8 cellular contexts compared by ENCODE assay signal in genomic region chr20:58306421-58307261, GRCh38. TPM values are rescaled to one million over a fixed set of nuclear protein-coding genes. Genes with fewer than 3 reads are reported as not detected.
DNase-seq lines count a peak whose midpoint lies in the region; ATAC-seq and TF ChIP-seq lines count a peak whose summit lies in the region.

No MANE protein-coding gene starts in this region.

- no peak overlapping the region for H3K4me3 ChIP-seq in fibroblast of the aortic adventitia (ENCODE audit: low read depth, low read length)

- TF ChIP-seq CTCF in fibroblast of the aortic adventitia (IDR thresholded peaks at IDR 0.05; ENCODE audit: insufficient read depth, low read length), result no peak

- peak; percentile 49 for DNase-seq in Right ventricle myocardium superior
- DNase-seq in cardiac septum (ENCODE audit: low spot score), result no peak
- DNase-seq in NCI-H460 (ENCODE audit: extremely low read depth, low read depth), result peak; percentile 18
- DNase-seq in activated CD8-positive, alpha-beta memory T cell treated with anti-CD3 and anti-CD28 coated beads for 4 hours (ENCODE audit: low read depth in 2 of 2), result peak; percentile 50 to 63
- DNase-seq in fibroblast of the aortic adventitia (ENCODE audit: low read depth), result peak; percentile 23
- peak; percentile 57 for DNase-seq in stimulated activated CD8-positive, alpha-beta memory T cell treated with anti-CD3 and anti-CD28 coated beads, Interleukin-12 subunit alpha, Interleukin-12 subunit beta, amount 100 ng/mL, for 1 hour (ENCODE audit: low read depth)
- DNase-seq in occipital lobe (lab: John Stamatoyannopoulos, UW), result no peak

- intact Hi-C loops in Right ventricle myocardium superior (cut with DNase I) (no loop called here), cardiac septum (cut with DNase I) (no loop called here)

- ATAC-seq in Right ventricle myocardium superior (ENCODE audit: poor library complexity) (no peak), HG02763 (IDR thresholded peaks at IDR 0.05; ENCODE audit: unreplicated experiment) (no peak)

RNA-seq across cellular contexts. Expression of gene RAB22A, which starts 2.9 kb away (rescaled TPM):
- 5.8 TPM for total RNA-seq in Right ventricle myocardium superior
- 9.8 TPM for total RNA-seq in cardiac septum
- total RNA-seq in NCI-H460 (2014; rRNA removed; shearing (Covaris generic)), result 21.6 and 22.8 TPM in 2 replicates
- polyA plus RNA-seq in NCI-H460 (2014; cell fraction: nucleus; rRNA removed), result 8.0 and 10.6 TPM in 2 replicates
- 27.1 and 41.5 TPM in 2 replicates for total RNA-seq in fibroblast of the aortic adventitia (ENCODE audit: low replicate concordance)
- 28.2 TPM for total RNA-seq in occipital lobe

Comparison
In these comparisons a context has a peak if more than half of its experiments do, and no peak if none do; other contexts are left out.
1. DNase-seq: peak in Right ventricle myocardium superior (single experiment), NCI-H460 (single experiment), activated CD8-positive, alpha-beta memory T cell treated with anti-CD3 and anti-CD28 coated beads for 4 hours (2 of 2), fibroblast of the aortic adventitia (single experiment) and stimulated activated CD8-positive, alpha-beta memory T cell treated with anti-CD3 and anti-CD28 coated beads, Interleukin-12 subunit alpha, Interleukin-12 subunit beta, amount 100 ng/mL, for 1 hour (single experiment); none in cardiac septum (single experiment) and occipital lobe (single experiment).